Comparison of ENCODE assay signal across 22 cellular contexts in the genomic region with DNA sequence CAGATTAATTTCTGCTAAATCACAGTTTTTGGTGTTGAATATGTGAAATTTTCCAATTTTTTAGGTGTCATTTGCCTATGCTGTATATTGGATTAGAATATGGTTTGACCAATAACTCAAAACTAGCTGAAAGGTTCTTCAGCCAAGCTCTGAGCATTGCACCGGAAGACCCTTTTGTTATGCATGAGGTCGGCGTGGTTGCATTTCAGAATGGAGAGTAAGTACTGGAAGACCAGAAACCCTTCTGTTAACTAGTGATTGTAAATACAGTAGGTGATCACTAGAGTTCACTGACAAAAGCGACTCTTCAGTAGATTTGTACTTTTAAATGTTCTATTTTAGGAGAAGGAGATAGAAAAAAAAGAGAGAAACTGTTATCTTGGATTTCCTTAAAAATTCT.
"Had no signal": no experiment of that assay in that cellular context is flagged by ENCODE, and none has a peak within 500 bp of the region (broad histone marks: within the 10 kb centered on the region; RNA-seq: fewer than 3 reads in every experiment).

No MANE protein-coding gene starts in this region.

- H3K4me3 Mint-ChIP-seq: activated B cell treated with CpG ODN at 0.5 μM for 24 hours; activated CD4-positive, alpha-beta memory T cell treated with anti-CD3 and anti-CD28 coated beads for 36 hours; activated naive CD8-positive, alpha-beta T cell treated with anti-CD3 and anti-CD28 coated beads for 36 hours; central memory CD8-positive, alpha-beta T cell; effector memory CD8-positive, alpha-beta T cell; mesothelial cell of epicardium; naive thymus-derived CD8-positive, alpha-beta T cell; stimulated activated naive B cell treated with anti-CD40 and anti-IgM and Interleukin-4, amounts not matched to agents 10 μg/mL and 1 μg/mL and 100 μg/mL, for 72 hours had no signal

- H3K4me3 ChIP-seq: breast epithelium, colonic mucosa, dorsolateral prefrontal cortex, heart left ventricle, left ventricle myocardium inferior, vagina had no signal

- H3K27me3 Mint-ChIP-seq: activated B cell treated with CpG ODN at 0.5 μM for 24 hours; activated CD4-positive, alpha-beta memory T cell treated with anti-CD3 and anti-CD28 coated beads for 36 hours; activated naive CD8-positive, alpha-beta T cell treated with anti-CD3 and anti-CD28 coated beads for 36 hours; central memory CD8-positive, alpha-beta T cell; effector memory CD8-positive, alpha-beta T cell; naive thymus-derived CD8-positive, alpha-beta T cell; progenitor cell of endocrine pancreas; stimulated activated naive B cell treated with anti-CD40 and anti-IgM and Interleukin-4, amounts not matched to agents 10 μg/mL and 1 μg/mL and 100 μg/mL, for 72 hours had no signal

- H3K27ac Mint-ChIP-seq: activated B cell treated with CpG ODN at 0.5 μM for 24 hours; activated CD4-positive, alpha-beta memory T cell treated with anti-CD3 and anti-CD28 coated beads for 36 hours; activated naive CD8-positive, alpha-beta T cell treated with anti-CD3 and anti-CD28 coated beads for 36 hours; mesothelial cell of epicardium had no signal

- H3K36me3 ChIP-seq: colonic mucosa had no signal

- H3K9me3 ChIP-seq: breast epithelium, colonic mucosa, heart left ventricle, left ventricle myocardium inferior, vagina had no signal

- H3K4me1 Mint-ChIP-seq: mesothelial cell of epicardium had no signal

- H3K27ac ChIP-seq: breast epithelium, colonic mucosa, dorsolateral prefrontal cortex, heart left ventricle, left ventricle myocardium inferior, vagina had no signal

- DNase-seq: activated B cell treated with CpG ODN at 0.5 μM for 24 hours; activated CD4-positive, alpha-beta memory T cell treated with anti-CD3 and anti-CD28 coated beads for 36 hours; activated CD4-positive, alpha-beta T cell treated with anti-CD3 and anti-CD28 coated beads for 4 hours; activated naive CD4-positive, alpha-beta T cell treated with Interleukin-2 at 50 U/mL for 16 hours; activated naive CD8-positive, alpha-beta T cell treated with anti-CD3 and anti-CD28 coated beads for 36 hours; activated T-cell treated with anti-CD3 and anti-CD28 coated beads, Interleukin-2, amount 50 U/mL, for 48 hours; colonic mucosa; dorsolateral prefrontal cortex; effector memory CD8-positive, alpha-beta T cell; heart left ventricle; left ventricle myocardium inferior; naive thymus-derived CD8-positive, alpha-beta T cell; retina; stimulated activated CD4-positive, alpha-beta T cell treated with anti-CD3 and anti-CD28 coated beads, Interleukin-2, amount 100 ng/mL, for 48 hours; stimulated activated CD8-positive, alpha-beta memory T cell treated with anti-CD3 and anti-CD28 coated beads, Interleukin-4, amount 100 ng/mL, for 48 hours; stimulated activated naive B cell treated with anti-CD40 and anti-IgM and Interleukin-4, amounts not matched to agents 10 μg/mL and 1 μg/mL and 100 μg/mL, for 72 hours; trophoblast cell had no signal

- H3K27me3 ChIP-seq: breast epithelium, colonic mucosa, dorsolateral prefrontal cortex, heart left ventricle, vagina had no signal

- H3K9me3 Mint-ChIP-seq: activated B cell treated with CpG ODN at 0.5 μM for 24 hours; activated CD4-positive, alpha-beta memory T cell treated with anti-CD3 and anti-CD28 coated beads for 36 hours; activated naive CD8-positive, alpha-beta T cell treated with anti-CD3 and anti-CD28 coated beads for 36 hours; central memory CD8-positive, alpha-beta T cell; effector memory CD8-positive, alpha-beta T cell; mesothelial cell of epicardium; naive thymus-derived CD8-positive, alpha-beta T cell; stimulated activated naive B cell treated with anti-CD40 and anti-IgM and Interleukin-4, amounts not matched to agents 10 μg/mL and 1 μg/mL and 100 μg/mL, for 72 hours had no signal

- ATAC-seq: effector memory CD8-positive, alpha-beta T cell; heart left ventricle; naive thymus-derived CD8-positive, alpha-beta T cell had no signal

- H3K4me1 ChIP-seq: breast epithelium, colonic mucosa, vagina had no signal
